8 cellular contexts compared by ENCODE assay signal in the genomic region with DNA sequence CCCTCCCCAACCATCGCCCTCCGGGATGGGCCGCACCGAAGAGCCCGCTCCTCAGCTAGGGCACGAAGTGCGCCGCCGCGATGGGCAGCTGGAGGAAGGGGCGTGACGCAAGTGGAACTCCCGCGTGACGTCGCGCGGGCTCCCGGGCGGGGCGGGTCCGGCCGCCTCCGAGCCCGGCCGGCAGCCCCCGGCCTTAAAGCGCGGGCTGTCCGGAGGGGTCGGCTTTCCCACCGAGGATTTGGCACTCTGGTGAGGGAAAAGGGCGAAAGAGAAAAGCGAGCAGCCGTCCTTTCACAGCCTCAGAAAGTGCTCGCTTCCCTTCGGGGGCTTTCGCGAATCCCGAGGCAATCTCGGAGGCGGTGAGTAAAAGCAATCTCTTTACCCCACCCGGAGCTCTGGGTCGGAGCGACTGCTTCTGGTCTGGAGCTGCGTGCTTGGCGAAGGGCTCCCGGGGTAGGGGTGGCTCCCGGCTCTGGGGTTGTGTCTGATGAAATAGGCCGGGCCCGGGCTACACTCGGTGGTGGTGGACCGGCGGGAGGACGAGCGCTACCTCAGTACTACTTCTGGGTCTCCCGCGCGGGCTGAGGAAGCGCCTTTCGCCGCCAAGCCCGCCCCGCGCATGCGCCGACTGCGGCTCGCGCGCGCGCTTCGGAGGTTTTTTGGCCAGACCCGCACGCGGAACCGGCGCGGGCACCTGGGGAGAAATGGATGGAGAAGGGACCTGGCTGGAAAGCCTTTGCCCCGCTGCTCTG. TPM values are rescaled to one million over a fixed set of nuclear protein-coding genes. Genes with fewer than 3 reads are reported as not detected.
A peak's percentile ranks its signal among the peaks of the same experiment; 100 is the strongest.
DNase-seq lines count a peak whose midpoint lies in the region; ATAC-seq and TF ChIP-seq lines count a peak whose summit lies in the region.

A gene (plus strand): TSS at position 123 of the 752 bp plus-strand sequence. CDS start 3,524 bp downstream, outside the sequence.

- peak within 1 kb of the TSS; percentile 89 for H3K4me2 ChIP-seq in KMS-11

- H3K9me3 ChIP-seq in naive thymus-derived CD4-positive, alpha-beta T cell (ENCODE audit: control insufficient read depth in 2 of 3, low read length in 3 of 3): no peaks in the 10 kb centered on the region

- H3K27me3 ChIP-seq in KMS-11 (ENCODE audit: insufficient read depth, low read depth): no peaks in the 10 kb centered on the region
- H3K27me3 ChIP-seq in naive thymus-derived CD4-positive, alpha-beta T cell (ENCODE audit: control insufficient read depth in 2 of 2, insufficient read depth in 2 of 2, low read length in 2 of 2): no peaks in the 10 kb centered on the region

- peaks cover 0 to 3% (median 0%) of the 10 kb centered on the region in 5 donors for H3K36me3 Mint-ChIP-seq in naive thymus-derived CD4-positive, alpha-beta T cell
- peaks cover 9% of the 10 kb centered on the region in 2 donors for H3K36me3 Mint-ChIP-seq in stimulated activated naive B cell treated with anti-CD40 and anti-IgM and Interleukin-4, amounts not matched to agents 10 μg/mL and 1 μg/mL and 100 μg/mL, for 72 hours

- peak within 1 kb of the TSS; percentile 82 for H3K9ac ChIP-seq in KMS-11

- peak within 1 kb of the TSS; percentile 80 for H3K27ac ChIP-seq in KMS-11
- peak within 1 kb of the TSS; percentile 86 for H3K27ac ChIP-seq in naive thymus-derived CD4-positive, alpha-beta T cell (ENCODE audit: low read depth, low read length)

- TF ChIP-seq CTCF in KMS-11 (conservative IDR thresholded peaks at IDR 0.05; ENCODE audit: low read depth, low read length): no peak

- peaks cover 65% of the 10 kb centered on the region for H3K4me1 ChIP-seq in KMS-11 (ENCODE audit: low read depth, poor library complexity, severe bottlenecking)
- no peaks in the 10 kb centered on the region for H3K4me1 ChIP-seq in naive thymus-derived CD4-positive, alpha-beta T cell (ENCODE audit: control insufficient read depth in 2 of 2, insufficient read depth in 2 of 2, low read length in 2 of 2)

- DNase-seq in DMS79 treated with DMSO at 0.1 percent for 48 hours (lab: John Stamatoyannopoulos, UW): peak; percentile 82
- peak; percentile 92 for DNase-seq in RPMI8226
- peak; percentile 56 to 69 for DNase-seq in activated T-helper 1 cell treated with anti-CD3 and anti-CD28 coated beads, Interleukin-2, amount 50 U/mL, for 16 hours (ENCODE audit: low read depth in 1 of 2, low spot score in 1 of 2)
- peak; percentile 73 for DNase-seq in fibroblast of gingiva (ENCODE audit: low read depth)
- DNase-seq in naive thymus-derived CD4-positive, alpha-beta T cell: peak; percentile 60 to 92 (median 81)
- peak; percentile 82 for DNase-seq in stimulated activated naive B cell treated with anti-CD40 and anti-IgM and Interleukin-4, amounts not matched to agents 10 μg/mL and 1 μg/mL and 100 μg/mL, for 72 hours

- intact Hi-C loops in naive thymus-derived CD4-positive, alpha-beta T cell (cut with micrococcal nuclease): loop anchor here (1.0 to 10.0 kb wide), 11 partner anchors 121 to 1491 kb away; a partner anchor contains a TSS

- no peaks in the 10 kb centered on the region for H3K9me3 Mint-ChIP-seq in naive thymus-derived CD4-positive, alpha-beta T cell
- H3K9me3 Mint-ChIP-seq in stimulated activated naive B cell treated with anti-CD40 and anti-IgM and Interleukin-4, amounts not matched to agents 10 μg/mL and 1 μg/mL and 100 μg/mL, for 72 hours: no peaks in the 10 kb centered on the region

- H3K36me3 ChIP-seq in KMS-11 (ENCODE audit: insufficient read depth): peaks cover 1% of the 10 kb centered on the region; the same call in 1 of the 2 replicates
- no peaks in the 10 kb centered on the region for H3K36me3 ChIP-seq in naive thymus-derived CD4-positive, alpha-beta T cell (ENCODE audit: control insufficient read depth in 2 of 3, insufficient read depth in 3 of 3, low read length in 3 of 3)

- peak within 1 kb of the TSS; percentile 84 to 97 (median 92) for H3K4me3 Mint-ChIP-seq in naive thymus-derived CD4-positive, alpha-beta T cell
- H3K4me3 Mint-ChIP-seq in stimulated activated naive B cell treated with anti-CD40 and anti-IgM and Interleukin-4, amounts not matched to agents 10 μg/mL and 1 μg/mL and 100 μg/mL, for 72 hours: peak within 1 kb of the TSS; percentile 87 to 93

- ATAC-seq in GM21737 (IDR thresholded peaks at IDR 0.05; ENCODE audit: unreplicated experiment): peak; percentile 79
- peak; percentile 84 for ATAC-seq in naive thymus-derived CD4-positive, alpha-beta T cell
- ATAC-seq in stimulated activated naive B cell treated with anti-CD40 and anti-IgM and Interleukin-4, amounts not matched to agents 10 μg/mL and 1 μg/mL and 100 μg/mL, for 72 hours (replicated peaks): peak; percentile 84 to 88

- POLR2A ChIA-PET in naive thymus-derived CD4-positive, alpha-beta T cell (lab: Charles Lee): interaction anchor here (1.0 kb wide), 1 partner anchor 8 kb away, joined by 5 read pairs; no protein-coding TSS in a partner anchor

- H3K27me3 Mint-ChIP-seq in naive thymus-derived CD4-positive, alpha-beta T cell: peaks cover 0 to 5% (median 0%) of the 10 kb centered on the region in 5 donors
- H3K27me3 Mint-ChIP-seq in stimulated activated naive B cell treated with anti-CD40 and anti-IgM and Interleukin-4, amounts not matched to agents 10 μg/mL and 1 μg/mL and 100 μg/mL, for 72 hours: no peaks in the 10 kb centered on the region

- peak within 1 kb of the TSS; percentile 76 for H2AFZ ChIP-seq in KMS-11 (ENCODE audit: low read depth)

- no peaks in the 10 kb centered on the region for H4K20me1 ChIP-seq in KMS-11 (ENCODE audit: insufficient read depth)

- H3K4me1 Mint-ChIP-seq in naive thymus-derived CD4-positive, alpha-beta T cell: peaks cover 7 to 37% (median 12%) of the 10 kb centered on the region in 7 donors
- H3K4me1 Mint-ChIP-seq in stimulated activated naive B cell treated with anti-CD40 and anti-IgM and Interleukin-4, amounts not matched to agents 10 μg/mL and 1 μg/mL and 100 μg/mL, for 72 hours: peaks cover 11 to 16% of the 10 kb centered on the region in 2 donors

- H3K79me2 ChIP-seq in KMS-11 (ENCODE audit: insufficient read depth, low read depth): peaks cover 52% of the 10 kb centered on the region; the same call in 1 of the 2 replicates

- H3K27ac Mint-ChIP-seq in naive thymus-derived CD4-positive, alpha-beta T cell: peak within 1 kb of the TSS in 8 of 9 donors; percentile 76 to 95 (median 89)
- H3K27ac Mint-ChIP-seq in stimulated activated naive B cell treated with anti-CD40 and anti-IgM and Interleukin-4, amounts not matched to agents 10 μg/mL and 1 μg/mL and 100 μg/mL, for 72 hours: peak within 1 kb of the TSS; percentile 97

- CTCF ChIA-PET in naive thymus-derived CD4-positive, alpha-beta T cell (lab: Charles Lee): interaction anchor here (1.1 to 6.4 kb wide), 2 partner anchors 50 to 425 kb away, joined by 5 to 60 read pairs; no protein-coding TSS in a partner anchor

- H3K4me3 ChIP-seq in KMS-11 (IDR thresholded peaks at IDR 0.05; ENCODE audit: insufficient read depth, low read depth, low read length): peak within 1 kb of the TSS; percentile 62
- peak within 1 kb of the TSS; percentile 92 for H3K4me3 ChIP-seq in naive thymus-derived CD4-positive, alpha-beta T cell (ENCODE audit: low read length)

RNA-seq across cellular contexts. Expression of the gene that starts here (rescaled TPM):
- 10 to 100 TPM in 1 of 5 experiments, 1 to 10 TPM in 4; 1.5 to 55.8 (median 2.5) TPM for total RNA-seq in naive thymus-derived CD4-positive, alpha-beta T cell
- polyA plus RNA-seq in naive thymus-derived CD4-positive, alpha-beta T cell: 1 to 10 TPM in 1 of 2 donors, under 1 TPM in 1; 0.59 to 1.3 TPM

Comparison
In these comparisons a context has a peak if more than half of its experiments do, and no peak if none do; other contexts are left out.
1. Peak in every context shown above with its lines: DNase-seq, ATAC-seq, H3K4me3 ChIP-seq and H3K27ac ChIP-seq.